ENCODE assay signal across 2 cellular contexts in genomic region chr17:48004973-48005372, GRCh38.
TF ChIP-seq lines count a peak whose summit lies in the region.

No MANE protein-coding gene starts in this region.

TF ChIP-seq in HCT116, 20 proteins besides CTCF, POLR2A, EP300 and RAD21:
- TF ChIP-seq CEBPB (IDR thresholded peaks at IDR 0.05; ENCODE audit: low read depth) (no peak), CBX3 (IDR thresholded peaks at IDR 0.05; ENCODE audit: low read depth) (no peak), EZH2phosphoT487 (IDR thresholded peaks at IDR 0.05; ENCODE audit: borderline replicate concordance) (no peak), SP1 (IDR thresholded peaks at IDR 0.05; ENCODE audit: low read depth) (no peak), MAX (IDR thresholded peaks at IDR 0.05) (no peak), ATF3 (IDR thresholded peaks at IDR 0.05) (no peak), ZFX (IDR thresholded peaks at IDR 0.05) (no peak), TCF7L2 (IDR thresholded peaks at IDR 0.05; ENCODE audit: borderline replicate concordance, extremely low read depth, insufficient read depth, insufficient read length) (no peak), SIN3A (IDR thresholded peaks at IDR 0.05; ENCODE audit: low read depth) (no peak), FOSL1 (IDR thresholded peaks at IDR 0.05; ENCODE audit: low read depth) (no peak), ZNF274 (IDR thresholded peaks at IDR 0.05; ENCODE audit: low read depth, low read length) (no peak)
TF ChIP-seq in HCT116: peak in this region for 0.

TF ChIP-seq in H1, 55 proteins besides CTCF, POLR2A, EP300 and RAD21:
- TF ChIP-seq GABPA (IDR thresholded peaks at IDR 0.05; ENCODE audit: borderline replicate concordance, insufficient read depth, low read length), result no peak
- no peak for TF ChIP-seq SIN3A (conservative IDR thresholded peaks at IDR 0.05 in 1 of 2, IDR thresholded peaks at IDR 0.05 in 1 of 2; ENCODE audit: low read depth in 1 of 2, low read length in 2 of 2)
- TF ChIP-seq PHF8 (conservative IDR thresholded peaks at IDR 0.05; ENCODE audit: low read depth, low read length), result no peak
- no peak for TF ChIP-seq E2F6 (IDR thresholded peaks at IDR 0.05)
- no peak for TF ChIP-seq CBX5 (IDR thresholded peaks at IDR 0.05; ENCODE audit: low read depth, low read length)
- TF ChIP-seq ASH2L (IDR thresholded peaks at IDR 0.05; ENCODE audit: low read length), result no peak
- no peak for TF ChIP-seq KDM5A (IDR thresholded peaks at IDR 0.05; ENCODE audit: low read length)
- TF ChIP-seq TEAD4 (IDR thresholded peaks at IDR 0.05; ENCODE audit: low read depth, low read length), result no peak
- TF ChIP-seq TAF7 (optimal IDR thresholded peaks at IDR 0.05; ENCODE audit: borderline replicate concordance, low read depth, low read length), result no peak
- TF ChIP-seq MAX (IDR thresholded peaks at IDR 0.05), result no peak
- no peak for TF ChIP-seq SUZ12 (IDR thresholded peaks at IDR 0.05; ENCODE audit: low read length)
- TF ChIP-seq JUND (IDR thresholded peaks at IDR 0.05; ENCODE audit: low read length), result no peak
- no peak for TF ChIP-seq HDAC6 (IDR thresholded peaks at IDR 0.05; ENCODE audit: low read depth, low read length)
- no peak for TF ChIP-seq YY1 (IDR thresholded peaks at IDR 0.05; ENCODE audit: low read depth, low read length)
- TF ChIP-seq JUN (IDR thresholded peaks at IDR 0.05; ENCODE audit: low read depth, low read length), result no peak
- no peak for TF ChIP-seq KDM4A (IDR thresholded peaks at IDR 0.05; ENCODE audit: low read depth, low read length, severe bottlenecking)
- no peak for TF ChIP-seq RFX5 (IDR thresholded peaks at IDR 0.05; ENCODE audit: borderline replicate concordance, low read depth, low read length)
